In genomic region chr20:4896119-4896700, GRCh38 we compare ENCODE assay signal across 14 cellular contexts.
"Had no signal": no experiment of that assay in that cellular context is flagged by ENCODE, and none has a peak within 500 bp of the region (broad histone marks: within the 10 kb centered on the region; RNA-seq: fewer than 3 reads in every experiment).

No MANE protein-coding gene starts in this region.

- H3K27me3 ChIP-seq: ascending aorta, heart left ventricle, left lung, tibial artery, vagina had no signal

- H3K4me3 Mint-ChIP-seq: activated CD4-positive, alpha-beta memory T cell treated with anti-CD3 and anti-CD28 coated beads for 36 hours; activated T-cell treated with anti-CD3 and anti-CD28 coated beads, Interleukin-2, amount 50 U/mL, for 72 hours; nephron progenitor cell had no signal

- H3K4me3 ChIP-seq: ascending aorta, heart left ventricle, left lung, tibial artery, vagina had no signal

- H3K27ac Mint-ChIP-seq: activated CD4-positive, alpha-beta memory T cell treated with anti-CD3 and anti-CD28 coated beads for 36 hours; nephron progenitor cell had no signal

- H3K9me3 Mint-ChIP-seq: activated CD4-positive, alpha-beta memory T cell treated with anti-CD3 and anti-CD28 coated beads for 36 hours; activated T-cell treated with anti-CD3 and anti-CD28 coated beads, Interleukin-2, amount 50 U/mL, for 72 hours; nephron progenitor cell had no signal

- H3K27ac ChIP-seq: ascending aorta, heart left ventricle, left lung, tibial artery, vagina had no signal

- H3K27me3 Mint-ChIP-seq: activated CD4-positive, alpha-beta memory T cell treated with anti-CD3 and anti-CD28 coated beads for 36 hours had no signal

- DNase-seq: activated CD4-positive, CD25-positive, alpha-beta regulatory T cell treated with anti-CD3 and anti-CD28 coated beads, Interleukin-2, amount 50 U/mL, for 72 hours; activated gamma-delta T cell treated with Interleukin-2 at 50 U/mL for 16 hours; effector CD8-positive, alpha-beta T cell; heart left ventricle; mesenchymal stem cell; nephron progenitor cell; stimulated activated CD4-positive, alpha-beta T cell treated with anti-CD3 and anti-CD28 coated beads, Interleukin-4, amount 100 ng/mL, for 1 hour; stimulated activated CD8-positive, alpha-beta memory T cell treated with anti-CD3 and anti-CD28 coated beads, Interleukin-4, amount 100 ng/mL, for 48 hours; tibial artery had no signal

- H3K9me3 ChIP-seq: ascending aorta, heart left ventricle, left lung, tibial artery, vagina had no signal

- ATAC-seq: heart left ventricle, left lung had no signal
